1 cellular context compared by ENCODE assay signal in genomic region chr11:109783842-109784241, GRCh38.
TF ChIP-seq lines count a peak whose summit lies in the region.

No MANE protein-coding gene starts in this region.

TF ChIP-seq in SK-N-SH treated with all-trans-retinoic acid at 6 μM for 48 hours, 23 proteins besides CTCF, POLR2A, EP300 and RAD21 (continued from another document):
- no peak for TF ChIP-seq CSRNP3 (CRISPR knock-in tag; IDR thresholded peaks at IDR 0.05)
- TF ChIP-seq CREB5 (CRISPR knock-in tag; IDR thresholded peaks at IDR 0.05; ENCODE audit: low read depth) = no peak
- no peak for TF ChIP-seq CSDC2 (CRISPR knock-in tag; IDR thresholded peaks at IDR 0.05)
- no peak for TF ChIP-seq GLIS3 (CRISPR knock-in tag; IDR thresholded peaks at IDR 0.05)
- no peak for TF ChIP-seq ZFP30 (CRISPR knock-in tag; IDR thresholded peaks at IDR 0.05)
- TF ChIP-seq TCF4 (CRISPR knock-in tag; IDR thresholded peaks at IDR 0.05; ENCODE audit: borderline replicate concordance) = no peak
- no peak for TF ChIP-seq RARB (CRISPR knock-in tag; IDR thresholded peaks at IDR 0.05)
- no peak for TF ChIP-seq ISL1 (CRISPR knock-in tag; IDR thresholded peaks at IDR 0.05)
